In genomic region chr17:18184143-18185007, GRCh38 we compare ENCODE assay signal across 8 cellular contexts. TPM values are rescaled to one million over a fixed set of nuclear protein-coding genes. Genes with fewer than 3 reads are reported as not detected.
DNase-seq lines count a peak whose midpoint lies in the region; TF ChIP-seq lines count a peak whose summit lies in the region.

No MANE protein-coding gene starts in this region.

- no peak for TF ChIP-seq CTCF in HFFc6 (IDR thresholded peaks at IDR 0.05)
- TF ChIP-seq CTCF in type B pancreatic cell (conservative IDR thresholded peaks at IDR 0.05) = no peak

- intact Hi-C loops in head of caudate nucleus (cut with DNase I) = loop anchor here (5.0 to 10.0 kb wide), 2 partner anchors 38 to 130 kb away; partner anchors contain the start of genes SMCR8 and TOP3A

- DNase-seq in Caki2 (ENCODE audit: low read depth) (peak; percentile 35), HFFc6 (peak; percentile 33), RPMI8226 (peak; percentile 74), head of caudate nucleus (peak; percentile 27 to 80 (median 63)), pons (ENCODE audit: low spot score) (peak; percentile 36), type B pancreatic cell (ENCODE audit: extremely low spot score, unreplicated experiment) (no peak), DMS114 treated with DMSO at 0.1 percent for 48 hours (lab: John Stamatoyannopoulos, UW; ENCODE audit: unreplicated experiment) (no peak)

- H3K36me3 Mint-ChIP-seq in HFFc6 (ENCODE audit: low read depth) = peaks cover 23% of the 10 kb centered on the region
- H3K36me3 Mint-ChIP-seq in activated naive CD4-positive, alpha-beta T cell treated with anti-CD3 and anti-CD28 coated beads, Interleukin-2, amount 50 U/mL, for 24 hours = peaks cover 4% of the 10 kb centered on the region
- peaks cover 11% of the 10 kb centered on the region for H3K36me3 Mint-ChIP-seq in type B pancreatic cell

- peaks cover 54% of the 10 kb centered on the region for H3K4me1 Mint-ChIP-seq in HFFc6 (ENCODE audit: low read depth)
- H3K4me1 Mint-ChIP-seq in activated naive CD4-positive, alpha-beta T cell treated with anti-CD3 and anti-CD28 coated beads, Interleukin-2, amount 50 U/mL, for 24 hours = peaks cover 58% of the 10 kb centered on the region
- peaks cover 46% of the 10 kb centered on the region for H3K4me1 Mint-ChIP-seq in type B pancreatic cell (ENCODE audit: unreplicated experiment)

- in situ Hi-C loops in Caki2 (cut with HindIII; ENCODE audit: low pct_unique_long_range_greater_than_20kb, low sequenced_read_pairs) = no loop called here

- H3K9me3 Mint-ChIP-seq in HFFc6 (no peaks in the 10 kb centered on the region), type B pancreatic cell (no peaks in the 10 kb centered on the region)
- no peaks in the 10 kb centered on the region for H3K9me3 Mint-ChIP-seq in activated naive CD4-positive, alpha-beta T cell treated with anti-CD3 and anti-CD28 coated beads, Interleukin-2, amount 50 U/mL, for 24 hours

- H3K27me3 Mint-ChIP-seq in HFFc6 (ENCODE audit: insufficient read depth) = no peaks in the 10 kb centered on the region; the same call in 1 of the 2 replicates
- no peaks in the 10 kb centered on the region for H3K27me3 Mint-ChIP-seq in activated naive CD4-positive, alpha-beta T cell treated with anti-CD3 and anti-CD28 coated beads, Interleukin-2, amount 50 U/mL, for 24 hours
- H3K27me3 Mint-ChIP-seq in type B pancreatic cell = peaks cover 3% of the 10 kb centered on the region

- H3K4me3 Mint-ChIP-seq in HFFc6 = peak overlapping the region; percentile 92
- H3K4me3 Mint-ChIP-seq in activated naive CD4-positive, alpha-beta T cell treated with anti-CD3 and anti-CD28 coated beads, Interleukin-2, amount 50 U/mL, for 24 hours = peak overlapping the region; percentile 99
- peak overlapping the region; percentile 99 for H3K4me3 Mint-ChIP-seq in type B pancreatic cell

- H3K27ac Mint-ChIP-seq in HFFc6 (peak overlapping the region; percentile 98), type B pancreatic cell (peak overlapping the region; percentile 91)
- H3K27ac Mint-ChIP-seq in activated naive CD4-positive, alpha-beta T cell treated with anti-CD3 and anti-CD28 coated beads, Interleukin-2, amount 50 U/mL, for 24 hours = peak overlapping the region; percentile 95

RNA-seq across cellular contexts. Expression of gene ALKBH5, which starts 0.7 kb away (rescaled TPM):
- total RNA-seq in Caki2 (2014; rRNA removed; shearing (Covaris generic); ENCODE audit: low replicate concordance) = 43.2 and 55.3 TPM in 2 replicates
- total RNA-seq in HFFc6 (2021; fragmentation: NEBNext Ultra II Directional; extraction: Animal tissue kit (Norgen Biotek cat#: 25700)) = 100 to 1,000 TPM in 3 of 6 experiments, 10 to 100 TPM in 3; 90.2 to 117 (median 103) TPM
- total RNA-seq in type B pancreatic cell (ENCODE audit: low replicate concordance) = 79.8 and 88.8 TPM in 2 replicates

RNA-seq across cellular contexts. Expression of gene LLGL1, which starts 41.1 kb away (rescaled TPM):
- total RNA-seq in Caki2 (2014; rRNA removed; shearing (Covaris generic); ENCODE audit: low replicate concordance) = 18.1 and 21.4 TPM in 2 replicates
- total RNA-seq in HFFc6 (2021; fragmentation: NEBNext Ultra II Directional; extraction: Animal tissue kit (Norgen Biotek cat#: 25700)) = 10 to 100 TPM; 38.0 to 50.8 (median 41.0) TPM
- 35.1 and 61.2 TPM in 2 replicates for total RNA-seq in type B pancreatic cell (ENCODE audit: low replicate concordance)

Comparison
In these comparisons a context has a peak if more than half of its experiments do, and no peak if none do; other contexts are left out.
1. DNase-seq: peak in Caki2 (single experiment), HFFc6 (single experiment), RPMI8226 (single experiment), head of caudate nucleus (42 of 42) and pons (single experiment); none in type B pancreatic cell (single experiment) and DMS114 treated with DMSO at 0.1 percent for 48 hours (single experiment).
2. Peak in every context shown above with its lines, with median percentiles within 50 percentile points of each other: H3K27ac Mint-ChIP-seq and H3K4me3 Mint-ChIP-seq.